Comparison of ENCODE assay signal across 8 cellular contexts in genomic region chr22:17303840-17304779, GRCh38.
DNase-seq lines count a peak whose midpoint lies in the region; ATAC-seq and TF ChIP-seq lines count a peak whose summit lies in the region.

No MANE protein-coding gene starts in this region.

- H3K27ac ChIP-seq in upper lobe of left lung (no peak overlapping the region), dorsolateral prefrontal cortex (no peak overlapping the region)

- ATAC-seq in activated CD4-positive, CD25-positive, alpha-beta regulatory T cell treated with anti-CD3 and anti-CD28 coated beads, Interleukin-2, amount 50 U/mL, for 24 hours: peak; percentile 98 to 99
- peak; percentile 31 to 37 for ATAC-seq in upper lobe of left lung (ENCODE audit: low FRiP score in 2 of 2)
- no peak for ATAC-seq in GM18858 (IDR thresholded peaks at IDR 0.05; ENCODE audit: unreplicated experiment)
- ATAC-seq in GM19463 (IDR thresholded peaks at IDR 0.05; ENCODE audit: unreplicated experiment): no peak

- H3K9me3 ChIP-seq in upper lobe of left lung: no peaks in the 10 kb centered on the region

- WGBS in upper lobe of left lung, 2 donors: 73 to 83% methylated on average over 21 of the region's 21 CpGs

- no peak overlapping the region for H3K4me3 ChIP-seq in upper lobe of left lung
- no peak overlapping the region for H3K4me3 ChIP-seq in dorsolateral prefrontal cortex

- intact Hi-C loops in dorsolateral prefrontal cortex (cut with DNase I): no loop called here

- no peaks in the 10 kb centered on the region for H3K36me3 ChIP-seq in upper lobe of left lung

- no peak for TF ChIP-seq EP300 in upper lobe of left lung (IDR thresholded peaks at IDR 0.05)

- peak; percentile 20 for DNase-seq in NCI-H82 (lab: John Stamatoyannopoulos, UW)
- DNase-seq in NCI-H82 treated with DMSO at 0.1 percent for 48 hours (lab: John Stamatoyannopoulos, UW; ENCODE audit: unreplicated experiment): no peak
- peak; percentile 36 for DNase-seq in germinal center (ENCODE audit: low spot score)
- DNase-seq in upper lobe of left lung: peak in 1 of 2 donors; percentile 59
- DNase-seq in dorsolateral prefrontal cortex: no peak

- no peak for TF ChIP-seq POLR2A in upper lobe of left lung (IDR thresholded peaks at IDR 0.05)

- H3K27me3 ChIP-seq in upper lobe of left lung (no peaks in the 10 kb centered on the region), dorsolateral prefrontal cortex (peaks cover 0 to 7% (median 0%) of the 10 kb centered on the region in 45 donors)

- H3K4me1 ChIP-seq in upper lobe of left lung: no peaks in the 10 kb centered on the region

- TF ChIP-seq CTCF in upper lobe of left lung (IDR thresholded peaks at IDR 0.05): no peak
- TF ChIP-seq CTCF in dorsolateral prefrontal cortex (IDR thresholded peaks at IDR 0.05 in 54 of 56, conservative IDR thresholded peaks at IDR 0.05 in 2 of 56; ENCODE audit: low read depth in 1 of 56, partially characterized antibody in 56 of 56): no peak

Comparison
In these comparisons a context has a peak if more than half of its experiments do, and no peak if none do; other contexts are left out.
1. DNase-seq: peak in NCI-H82 (single experiment) and germinal center (single experiment); none in NCI-H82 treated with DMSO at 0.1 percent for 48 hours (single experiment) and dorsolateral prefrontal cortex (0 of 10).
2. ATAC-seq: peak in activated CD4-positive, CD25-positive, alpha-beta regulatory T cell treated with anti-CD3 and anti-CD28 coated beads, Interleukin-2, amount 50 U/mL, for 24 hours (2 of 2) and upper lobe of left lung (2 of 2); none in GM18858 (single experiment) and GM19463 (single experiment).